ENCODE assay signal across 8 cellular contexts in the genomic region with DNA sequence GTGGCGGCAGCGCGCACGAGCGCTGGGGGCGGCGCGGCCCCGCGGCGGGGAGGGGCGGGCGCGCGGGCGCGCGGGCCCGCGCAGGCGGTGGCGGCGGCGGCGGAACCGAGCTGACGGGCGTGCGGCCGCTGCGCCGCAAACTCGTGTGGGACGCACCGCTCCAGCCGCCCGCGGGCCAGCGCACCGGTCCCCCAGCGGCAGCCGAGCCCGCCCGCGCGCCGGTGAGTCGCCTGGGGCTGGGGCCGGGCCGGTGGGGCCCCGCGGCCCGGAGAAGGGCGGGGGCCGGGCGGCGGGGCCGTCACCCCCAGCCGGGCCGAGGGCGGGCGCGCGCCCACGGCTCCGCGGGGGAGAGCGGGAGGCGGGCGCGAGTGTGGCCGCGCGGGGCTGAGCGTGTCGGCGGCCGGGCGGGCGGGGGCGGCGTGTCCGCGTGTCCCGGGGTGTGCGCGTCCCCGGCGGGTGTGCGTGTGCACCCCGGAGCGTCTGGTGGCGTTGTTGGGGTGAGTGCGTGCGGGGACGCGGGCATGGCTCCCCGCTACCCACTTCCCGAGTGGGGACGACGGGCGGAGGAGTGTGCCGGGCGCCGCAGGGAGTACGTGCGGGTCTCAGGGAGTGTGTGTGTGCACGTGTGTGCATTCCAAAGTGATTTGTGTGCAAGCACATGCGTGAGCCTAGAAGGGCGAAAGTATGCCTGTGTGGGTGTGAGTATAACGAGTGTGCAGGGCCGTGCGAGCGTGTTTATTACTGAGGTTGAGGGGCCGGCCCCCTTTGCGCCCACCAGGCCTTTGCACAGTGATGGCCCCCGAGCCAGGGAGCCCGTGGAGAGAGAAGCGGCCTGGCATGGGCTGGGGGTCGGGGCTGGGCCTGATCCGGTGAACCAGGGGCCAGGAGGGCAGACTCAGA. TPM values are rescaled to one million over a fixed set of nuclear protein-coding genes. Genes with fewer than 3 reads are reported as not detected.
A peak's percentile ranks its signal among the peaks of the same experiment; 100 is the strongest.
DNase-seq lines count a peak whose midpoint lies in the region; ATAC-seq and TF ChIP-seq lines count a peak whose summit lies in the region.

TSS of gene NEK6 (plus strand) at position 85 of the 900 bp plus-strand sequence. CDS start 44,016 bp downstream, outside the sequence.

- H3F3A ChIP-seq in SK-N-SH (replicated peaks; ENCODE audit: insufficient read depth), result peaks cover 49% of the 10 kb centered on the region
- peaks cover 47% of the 10 kb centered on the region for H3F3A ChIP-seq in smooth muscle cell (ENCODE audit: low read depth)

- peak within 1 kb of the TSS; percentile 95 for H3K4me2 ChIP-seq in SK-N-SH
- H3K4me2 ChIP-seq in smooth muscle cell, result peak within 1 kb of the TSS; percentile 80

- TF ChIP-seq RAD21 in SK-N-SH (IDR thresholded peaks at IDR 0.05; ENCODE audit: low read length), result no peak

- peaks cover 0 to 7% (median 0%) of the 10 kb centered on the region in 5 experiments for H3K9me3 Mint-ChIP-seq in brain

- TF ChIP-seq EP300 in SK-N-SH (IDR thresholded peaks at IDR 0.05; ENCODE audit: borderline replicate concordance in 1 of 2, low read depth in 1 of 2, low read length in 1 of 2), result no peak

- peak within 1 kb of the TSS; percentile 60 to 76 for H3K4me3 ChIP-seq in SK-N-SH (ENCODE audit: low read depth in 2 of 2, low read length in 1 of 2)
- H3K4me3 ChIP-seq in smooth muscle cell, result peak within 1 kb of the TSS; percentile 55

- peak; percentile 56 for DNase-seq in 8988T
- DNase-seq in SK-N-SH, result peak; percentile 84
- DNase-seq in iPS-NIHi7 (ENCODE audit: extremely low spot score), result peak; percentile 57
- DNase-seq in smooth muscle cell (lab: John Stamatoyannopoulos, UW; ENCODE audit: unreplicated experiment), result no peak
- DNase-seq in NCI-H1930 (lab: John Stamatoyannopoulos, UW), result no peak
- DNase-seq in cerebellar nuclear complex (lab: John Stamatoyannopoulos, UW), result no peak

- CTCF ChIA-PET in SK-N-SH (lab: Yijun Ruan, JAX), result interaction anchor here (0.9 to 1.8 kb wide), 2 partner anchors 38 to 132 kb away, joined by 4 to 7 read pairs; no protein-coding TSS in a partner anchor

- POLR2A ChIA-PET in SK-N-SH (lab: Yijun Ruan, JAX), result no interaction called here

- TF ChIP-seq CTCF in SK-N-SH (IDR thresholded peaks at IDR 0.05) (no peak), brain (conservative IDR thresholded peaks at IDR 0.05) (no peak), smooth muscle cell (IDR thresholded peaks at IDR 0.05; ENCODE audit: borderline replicate concordance, insufficient read depth, poor library complexity, severe bottlenecking) (no peak)

- H3K9me3 ChIP-seq in SK-N-SH, result no peaks in the 10 kb centered on the region
- H3K9me3 ChIP-seq in smooth muscle cell (replicated peaks; ENCODE audit: low read depth), result no peaks in the 10 kb centered on the region

- H3K36me3 Mint-ChIP-seq in brain, result no peaks in the 10 kb centered on the region

- H2AFZ ChIP-seq in SK-N-SH (ENCODE audit: low read depth) (0 out of 2 replicates have a peak within 1 kb of the TSS, but pooled peaks have one; percentile 38), smooth muscle cell (ENCODE audit: low read depth) (no peak within 1 kb of the TSS)

- peak within 1 kb of the TSS; percentile 95 to 99 (median 98) for H3K4me3 Mint-ChIP-seq in brain

- H3K27ac ChIP-seq in SK-N-SH (ENCODE audit: low read depth in 2 of 2, low read length in 1 of 2) (peak within 1 kb of the TSS; percentile 85 to 92), smooth muscle cell (ENCODE audit: low read depth) (peak within 1 kb of the TSS; percentile 97)

- H3K79me2 ChIP-seq in SK-N-SH (ENCODE audit: insufficient read depth) (peaks cover 56% of the 10 kb centered on the region), smooth muscle cell (ENCODE audit: low read depth) (peaks cover 26% of the 10 kb centered on the region)

- peak within 1 kb of the TSS; percentile 97 to 99 (median 99) for H3K27ac Mint-ChIP-seq in brain

- H4K20me1 ChIP-seq in SK-N-SH (ENCODE audit: insufficient read depth) (peaks cover 19% of the 10 kb centered on the region; the same call in 1 of the 2 replicates), smooth muscle cell (ENCODE audit: low read depth) (peaks cover 20% of the 10 kb centered on the region)

- peaks cover 10 to 34% of the 10 kb centered on the region in 2 experiments for H3K4me1 ChIP-seq in SK-N-SH (ENCODE audit: control insufficient read depth in 1 of 2, insufficient read depth in 2 of 2, low read depth in 1 of 2, low read length in 1 of 2)
- peaks cover 38% of the 10 kb centered on the region for H3K4me1 ChIP-seq in smooth muscle cell (ENCODE audit: low read depth)

- H3K27me3 Mint-ChIP-seq in brain, result peaks cover 7% of the 10 kb centered on the region

- no peaks in the 10 kb centered on the region for H3K9me2 ChIP-seq in SK-N-SH

- WGBS in SK-N-SH (ENCODE audit: low lambda C conversion rate), result 3% methylated on average over 21 of the region's 121 CpGs
- 1% methylated on average over 31 of the region's 121 CpGs for WGBS in smooth muscle cell (ENCODE audit: low lambda C conversion rate)

- H3K9ac ChIP-seq in SK-N-SH (peak within 1 kb of the TSS; percentile 92), smooth muscle cell (ENCODE audit: low read depth) (peak within 1 kb of the TSS; percentile 92)

- H3K36me3 ChIP-seq in SK-N-SH (replicated peaks in 1 of 2; ENCODE audit: control insufficient read depth in 1 of 2, insufficient read depth in 2 of 2, low read length in 1 of 2) (peaks cover 0 to 4% of the 10 kb centered on the region in 2 experiments), smooth muscle cell (ENCODE audit: low read depth) (no peaks in the 10 kb centered on the region)

- peak; percentile 28 for ATAC-seq in GM18909 (IDR thresholded peaks at IDR 0.05; ENCODE audit: poor library complexity, unreplicated experiment)

- peaks cover 62% of the 10 kb centered on the region for H3K4me1 Mint-ChIP-seq in brain

- H3K27me3 ChIP-seq in SK-N-SH (ENCODE audit: insufficient read depth) (no peaks in the 10 kb centered on the region), smooth muscle cell (ENCODE audit: low read depth) (no peaks in the 10 kb centered on the region)

TF ChIP-seq in SK-N-SH, 30 proteins besides CTCF, POLR2A, EP300 and RAD21:
- TF ChIP-seq SMC3 (IDR thresholded peaks at IDR 0.05; ENCODE audit: low read depth, low read length) (no peak), MEF2A (IDR thresholded peaks at IDR 0.05; ENCODE audit: borderline replicate concordance, low read depth) (no peak), MAX (IDR thresholded peaks at IDR 0.05; ENCODE audit: low read depth) (peak; percentile 64; the same call in 1 of the 2 replicates), NRF1 (IDR thresholded peaks at IDR 0.05; ENCODE audit: low read depth, low read length) (no peak)

RNA-seq across cellular contexts. Expression of gene NEK6, which starts in this region (rescaled TPM):
- polyA plus RNA-seq in SK-N-SH (2012; rRNA removed) (89.8 and 96.1 TPM in 2 replicates), brain (ENCODE audit: insufficient read depth, low read depth, low replicate concordance) (43.2 TPM), smooth muscle cell (67.6 and 108 TPM in 2 replicates)
- 73.6 and 92.1 TPM in 2 replicates for polyA plus RNA-seq in SK-N-SH (2012; cell fraction: cytosol; rRNA removed)
- polyA plus RNA-seq in SK-N-SH (2012; cell fraction: nucleus; rRNA removed), result 47.4 and 67.2 TPM in 2 replicates
- total RNA-seq in smooth muscle cell, result 41.5 and 45.9 TPM in 2 replicates

Comparison
In these comparisons a context has a peak if more than half of its experiments do, and no peak if none do; other contexts are left out.
1. DNase-seq: peak in 8988T (single experiment), SK-N-SH (single experiment) and iPS-NIHi7 (single experiment); none in smooth muscle cell (single experiment), NCI-H1930 (0 of 2) and cerebellar nuclear complex (0 of 2).